Comparison of ENCODE assay signal across 14 cellular contexts in genomic region chr10:63145782-63146181, GRCh38. TPM values are rescaled to one million over a fixed set of nuclear protein-coding genes. Genes with fewer than 3 reads are reported as not detected.
DNase-seq lines count a peak whose midpoint lies in the region; ATAC-seq lines count a peak whose summit lies in the region.
"Had no signal": no experiment of that assay in that cellular context is flagged by ENCODE, and none has a peak within 500 bp of the region (broad histone marks: within the 10 kb centered on the region; RNA-seq: fewer than 3 reads in every experiment).

No MANE protein-coding gene starts in this region.

- H3K4me3 ChIP-seq in MG63 = no peak overlapping the region
- H3K4me3 ChIP-seq: ovary had no signal

- CTCF ChIA-PET in activated naive CD4-positive, alpha-beta T cell treated with anti-CD3 and anti-CD28 coated beads, Interleukin-2, amount 10 ng/mL, durations not matched to agents 7 days and 5 days (lab: Charles Lee) = interaction anchor here (0.8 to 3.2 kb wide), 6 partner anchors 13 to 706 kb away, joined by 3 to 23 read pairs (median 4); no protein-coding TSS in a partner anchor
- CTCF ChIA-PET in activated naive CD4-positive, alpha-beta T cell treated with anti-CD3 and anti-CD28 coated beads for 36 hours (lab: Charles Lee) = interaction anchor here (0.9 to 2.8 kb wide), 9 partner anchors 9 to 573 kb away, joined by 3 to 14 read pairs (median 7); partner anchors contain the start of gene NRBF2

- H3K27me3 ChIP-seq in MG63 = no peaks in the 10 kb centered on the region
- H3K27me3 ChIP-seq: ovary had no signal

- no peaks in the 10 kb centered on the region for H3K27me3 Mint-ChIP-seq in activated naive CD4-positive, alpha-beta T cell treated with anti-CD3 and anti-CD28 coated beads, Interleukin-2, amount 10 ng/mL, durations not matched to agents 7 days and 5 days
- H3K27me3 Mint-ChIP-seq in activated naive CD4-positive, alpha-beta T cell treated with anti-CD3 and anti-CD28 coated beads for 36 hours (ENCODE audit: low read depth) = no peaks in the 10 kb centered on the region

- peak; percentile 73 for ATAC-seq in HG02884 (IDR thresholded peaks at IDR 0.05; ENCODE audit: unreplicated experiment)
- ATAC-seq in stimulated activated effector memory CD8-positive, alpha-beta T cell treated with anti-CD3 and anti-CD28 coated beads, Interleukin-12 subunit alpha, Interleukin-12 subunit beta, amount 100 ng/mL, for 72 hours = peak; percentile 73

- no peaks in the 10 kb centered on the region for H3K9me3 ChIP-seq in MG63
- H3K9me3 ChIP-seq: ovary had no signal

- H3K27ac Mint-ChIP-seq in activated naive CD4-positive, alpha-beta T cell treated with anti-CD3 and anti-CD28 coated beads, Interleukin-2, amount 10 ng/mL, durations not matched to agents 7 days and 5 days = peak overlapping the region; percentile 45
- H3K27ac Mint-ChIP-seq in activated naive CD4-positive, alpha-beta T cell treated with anti-CD3 and anti-CD28 coated beads for 36 hours = no peak overlapping the region
- H3K27ac Mint-ChIP-seq in stimulated activated effector memory CD8-positive, alpha-beta T cell treated with anti-CD3 and anti-CD28 coated beads, Interleukin-12 subunit alpha, Interleukin-12 subunit beta, amount 100 ng/mL, for 72 hours = no peak overlapping the region

- no peak overlapping the region for H3K4me3 Mint-ChIP-seq in activated naive CD4-positive, alpha-beta T cell treated with anti-CD3 and anti-CD28 coated beads, Interleukin-2, amount 10 ng/mL, durations not matched to agents 7 days and 5 days
- no peak overlapping the region for H3K4me3 Mint-ChIP-seq in activated naive CD4-positive, alpha-beta T cell treated with anti-CD3 and anti-CD28 coated beads for 36 hours
- no peak overlapping the region for H3K4me3 Mint-ChIP-seq in stimulated activated effector memory CD8-positive, alpha-beta T cell treated with anti-CD3 and anti-CD28 coated beads, Interleukin-12 subunit alpha, Interleukin-12 subunit beta, amount 100 ng/mL, for 72 hours

- no peak for DNase-seq in activated naive CD4-positive, alpha-beta T cell treated with anti-CD3 and anti-CD28 coated beads, Interleukin-2, amount 10 ng/mL, durations not matched to agents 7 days and 5 days
- DNase-seq in activated naive CD4-positive, alpha-beta T cell treated with anti-CD3 and anti-CD28 coated beads for 36 hours = no peak
- DNase-seq in amniotic epithelial cell (ENCODE audit: low read depth) (peak; percentile 72), MG63 (no peak)
- DNase-seq in stimulated activated effector memory CD8-positive, alpha-beta T cell treated with anti-CD3 and anti-CD28 coated beads, Interleukin-12 subunit alpha, Interleukin-12 subunit beta, amount 100 ng/mL, for 72 hours (ENCODE audit: low spot score in 2 of 2) = no peak
- no peak for DNase-seq in effector CD8-positive, alpha-beta T cell (lab: John Stamatoyannopoulos, UW)
- DNase-seq in stimulated activated CD4-positive, alpha-beta T cell treated with anti-CD3 and anti-CD28 coated beads, Interleukin-2, amount 100 ng/mL, for 24 hours = no peak
- DNase-seq: activated CD4-positive, CD25-positive, alpha-beta regulatory T cell treated with anti-CD3 and anti-CD28 coated beads, Interleukin-2, amount 50 U/mL, for 72 hours; activated effector memory CD4-positive, alpha-beta T cell treated with anti-CD3 and anti-CD28 coated beads, Interleukin-2, amount 50 U/mL, for 16 hours; cerebellar nuclear complex; DMS 273 treated with DMSO at 0.1 percent for 48 hours; ovary; stimulated activated CD4-positive, alpha-beta T cell treated with anti-CD3 and anti-CD28 coated beads, Interleukin-1b, Interleukin-23, amount 100 ng/mL, for 48 hours had no signal

- peaks cover 33% of the 10 kb centered on the region for H3K36me3 Mint-ChIP-seq in activated naive CD4-positive, alpha-beta T cell treated with anti-CD3 and anti-CD28 coated beads, Interleukin-2, amount 10 ng/mL, durations not matched to agents 7 days and 5 days
- peaks cover 22% of the 10 kb centered on the region for H3K36me3 Mint-ChIP-seq in activated naive CD4-positive, alpha-beta T cell treated with anti-CD3 and anti-CD28 coated beads for 36 hours (ENCODE audit: low read depth)
- H3K36me3 Mint-ChIP-seq in stimulated activated effector memory CD8-positive, alpha-beta T cell treated with anti-CD3 and anti-CD28 coated beads, Interleukin-12 subunit alpha, Interleukin-12 subunit beta, amount 100 ng/mL, for 72 hours = peaks cover 70% of the 10 kb centered on the region

- peaks cover 18% of the 10 kb centered on the region for H3K36me3 ChIP-seq in MG63
- H3K36me3 ChIP-seq: ovary had no signal

- intact Hi-C loops in activated naive CD4-positive, alpha-beta T cell treated with anti-CD3 and anti-CD28 coated beads for 36 hours (cut with micrococcal nuclease) = loop anchor here (1.0 to 5.0 kb wide), 2 partner anchors 11 to 288 kb away; no protein-coding TSS in a partner anchor

- no peaks in the 10 kb centered on the region for H3K9me3 Mint-ChIP-seq in activated naive CD4-positive, alpha-beta T cell treated with anti-CD3 and anti-CD28 coated beads, Interleukin-2, amount 10 ng/mL, durations not matched to agents 7 days and 5 days
- no peaks in the 10 kb centered on the region for H3K9me3 Mint-ChIP-seq in activated naive CD4-positive, alpha-beta T cell treated with anti-CD3 and anti-CD28 coated beads for 36 hours
- H3K9me3 Mint-ChIP-seq in stimulated activated effector memory CD8-positive, alpha-beta T cell treated with anti-CD3 and anti-CD28 coated beads, Interleukin-12 subunit alpha, Interleukin-12 subunit beta, amount 100 ng/mL, for 72 hours = no peaks in the 10 kb centered on the region

- peaks cover 21% of the 10 kb centered on the region for H3K4me1 Mint-ChIP-seq in activated naive CD4-positive, alpha-beta T cell treated with anti-CD3 and anti-CD28 coated beads, Interleukin-2, amount 10 ng/mL, durations not matched to agents 7 days and 5 days
- H3K4me1 Mint-ChIP-seq in activated naive CD4-positive, alpha-beta T cell treated with anti-CD3 and anti-CD28 coated beads for 36 hours (ENCODE audit: low read depth) = peaks cover 42% of the 10 kb centered on the region
- H3K4me1 Mint-ChIP-seq in stimulated activated effector memory CD8-positive, alpha-beta T cell treated with anti-CD3 and anti-CD28 coated beads, Interleukin-12 subunit alpha, Interleukin-12 subunit beta, amount 100 ng/mL, for 72 hours = peaks cover 31% of the 10 kb centered on the region

RNA-seq across cellular contexts. Expression of gene NRBF2, which starts 12.7 kb away (rescaled TPM):
- 10 to 100 TPM; 15.4 to 15.6 TPM for total RNA-seq in activated naive CD4-positive, alpha-beta T cell treated with anti-CD3 and anti-CD28 coated beads for 36 hours
- total RNA-seq in MG63 (2014; rRNA removed; shearing (Covaris generic); ENCODE audit: low replicate concordance) = 32.9 and 34.8 TPM in 2 replicates
